In the genomic region with DNA sequence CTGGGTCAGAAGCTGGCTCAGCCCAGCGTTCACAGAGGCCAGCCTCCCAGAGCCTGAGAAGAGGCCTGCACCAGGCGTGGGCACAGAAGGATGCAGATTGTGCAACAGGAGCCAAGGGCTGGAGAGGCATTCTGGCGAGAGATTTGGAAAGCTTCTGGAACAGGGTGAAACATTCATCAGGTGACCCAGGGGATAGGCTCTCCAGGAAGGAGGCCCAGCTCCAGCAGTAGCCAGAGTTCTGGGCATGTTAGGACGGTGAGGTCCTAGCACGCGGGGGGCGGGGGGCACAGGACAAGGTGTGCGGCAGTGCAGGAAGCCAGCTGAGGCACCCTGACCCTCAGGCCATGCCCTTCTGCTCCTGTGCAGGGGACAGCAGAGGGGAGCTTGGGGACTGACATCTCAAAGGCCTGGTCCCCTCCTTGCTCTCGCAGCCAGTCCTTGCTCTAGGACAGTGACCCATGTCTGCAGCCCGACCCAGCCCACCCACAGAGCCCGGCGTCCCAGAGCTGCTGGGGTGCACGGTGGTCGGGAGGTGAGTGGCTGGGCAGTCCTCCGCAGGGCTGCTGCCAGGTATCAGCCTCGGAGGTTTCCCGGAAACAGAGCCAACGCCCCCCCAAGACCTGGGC, we compare ENCODE assay signal across 1 cellular context.
TF ChIP-seq lines count a peak whose summit lies in the region.

No MANE protein-coding gene starts in this region.

TF ChIP-seq in HepG2, 621 proteins besides CTCF, POLR2A, EP300 and RAD21 (continued from another document):
- TF ChIP-seq, protein P1, sequence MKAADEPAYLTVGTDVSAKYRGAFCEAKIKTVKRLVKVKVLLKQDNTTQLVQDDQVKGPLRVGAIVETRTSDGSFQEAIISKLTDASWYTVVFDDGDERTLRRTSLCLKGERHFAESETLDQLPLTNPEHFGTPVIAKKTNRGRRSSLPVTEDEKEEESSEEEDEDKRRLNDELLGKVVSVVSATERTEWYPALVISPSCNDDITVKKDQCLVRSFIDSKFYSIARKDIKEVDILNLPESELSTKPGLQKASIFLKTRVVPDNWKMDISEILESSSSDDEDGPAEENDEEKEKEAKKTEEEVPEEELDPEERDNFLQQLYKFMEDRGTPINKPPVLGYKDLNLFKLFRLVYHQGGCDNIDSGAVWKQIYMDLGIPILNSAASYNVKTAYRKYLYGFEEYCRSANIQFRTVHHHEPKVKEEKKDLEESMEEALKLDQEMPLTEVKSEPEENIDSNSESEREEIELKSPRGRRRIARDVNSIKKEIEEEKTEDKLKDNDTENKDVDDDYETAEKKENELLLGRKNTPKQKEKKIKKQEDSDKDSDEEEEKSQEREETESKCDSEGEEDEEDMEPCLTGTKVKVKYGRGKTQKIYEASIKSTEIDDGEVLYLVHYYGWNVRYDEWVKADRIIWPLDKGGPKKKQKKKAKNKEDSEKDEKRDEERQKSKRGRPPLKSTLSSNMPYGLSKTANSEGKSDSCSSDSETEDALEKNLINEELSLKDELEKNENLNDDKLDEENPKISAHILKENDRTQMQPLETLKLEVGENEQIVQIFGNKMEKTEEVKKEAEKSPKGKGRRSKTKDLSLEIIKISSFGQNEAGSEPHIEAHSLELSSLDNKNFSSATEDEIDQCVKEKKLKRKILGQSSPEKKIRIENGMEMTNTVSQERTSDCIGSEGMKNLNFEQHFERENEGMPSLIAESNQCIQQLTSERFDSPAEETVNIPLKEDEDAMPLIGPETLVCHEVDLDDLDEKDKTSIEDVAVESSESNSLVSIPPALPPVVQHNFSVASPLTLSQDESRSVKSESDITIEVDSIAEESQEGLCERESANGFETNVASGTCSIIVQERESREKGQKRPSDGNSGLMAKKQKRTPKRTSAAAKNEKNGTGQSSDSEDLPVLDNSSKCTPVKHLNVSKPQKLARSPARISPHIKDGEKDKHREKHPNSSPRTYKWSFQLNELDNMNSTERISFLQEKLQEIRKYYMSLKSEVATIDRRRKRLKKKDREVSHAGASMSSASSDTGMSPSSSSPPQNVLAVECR (CRISPR knock-in tag; IDR thresholded peaks at IDR 0.05; ENCODE audit: borderline replicate concordance): no peak
- TF ChIP-seq CHD4 (IDR thresholded peaks at IDR 0.05; ENCODE audit: borderline replicate concordance, low read length) (no peak), ZSCAN29 (CRISPR knock-in tag; conservative IDR thresholded peaks at IDR 0.05) (0 out of 2 replicates have a peak, but pooled peaks have one; percentile 30), YY1 (IDR thresholded peaks at IDR 0.05; ENCODE audit: insufficient read depth, insufficient replicate concordance, low read depth, low read length) (no peak), ZNF703 (CRISPR knock-in tag; IDR thresholded peaks at IDR 0.05; ENCODE audit: borderline replicate concordance) (no peak), ZFP62 (CRISPR knock-in tag; IDR thresholded peaks at IDR 0.05) (no peak), RFX1 (IDR thresholded peaks at IDR 0.05) (no peak), ZNF253 (CRISPR knock-in tag; IDR thresholded peaks at IDR 0.05; ENCODE audit: borderline replicate concordance) (no peak; the same call in 1 of the 2 replicates), PHF21A (CRISPR knock-in tag; IDR thresholded peaks at IDR 0.05) (no peak), ASH2L (IDR thresholded peaks at IDR 0.05; ENCODE audit: insufficient read length, low read depth, low read length) (no peak), ZSCAN21 (CRISPR knock-in tag; IDR thresholded peaks at IDR 0.05; ENCODE audit: borderline replicate concordance) (no peak), TGIF2 (CRISPR knock-in tag; IDR thresholded peaks at IDR 0.05) (no peak), GATAD1 (CRISPR knock-in tag; IDR thresholded peaks at IDR 0.05) (no peak), ZNF180 (CRISPR knock-in tag; IDR thresholded peaks at IDR 0.05; ENCODE audit: borderline replicate concordance, low read depth) (no peak), ZNF264 (CRISPR knock-in tag; IDR thresholded peaks at IDR 0.05) (no peak), SCMH1 (CRISPR knock-in tag; IDR thresholded peaks at IDR 0.05; ENCODE audit: borderline replicate concordance) (no peak), SP5 (CRISPR knock-in tag; IDR thresholded peaks at IDR 0.05; ENCODE audit: borderline replicate concordance, low read depth) (no peak)
- TF ChIP-seq, protein P2, sequence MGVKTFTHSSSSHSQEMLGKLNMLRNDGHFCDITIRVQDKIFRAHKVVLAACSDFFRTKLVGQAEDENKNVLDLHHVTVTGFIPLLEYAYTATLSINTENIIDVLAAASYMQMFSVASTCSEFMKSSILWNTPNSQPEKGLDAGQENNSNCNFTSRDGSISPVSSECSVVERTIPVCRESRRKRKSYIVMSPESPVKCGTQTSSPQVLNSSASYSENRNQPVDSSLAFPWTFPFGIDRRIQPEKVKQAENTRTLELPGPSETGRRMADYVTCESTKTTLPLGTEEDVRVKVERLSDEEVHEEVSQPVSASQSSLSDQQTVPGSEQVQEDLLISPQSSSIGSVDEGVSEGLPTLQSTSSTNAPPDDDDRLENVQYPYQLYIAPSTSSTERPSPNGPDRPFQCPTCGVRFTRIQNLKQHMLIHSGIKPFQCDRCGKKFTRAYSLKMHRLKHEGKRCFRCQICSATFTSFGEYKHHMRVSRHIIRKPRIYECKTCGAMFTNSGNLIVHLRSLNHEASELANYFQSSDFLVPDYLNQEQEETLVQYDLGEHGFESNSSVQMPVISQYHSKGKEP (CRISPR knock-in tag; IDR thresholded peaks at IDR 0.05): no peak
- TF ChIP-seq, protein P3, sequence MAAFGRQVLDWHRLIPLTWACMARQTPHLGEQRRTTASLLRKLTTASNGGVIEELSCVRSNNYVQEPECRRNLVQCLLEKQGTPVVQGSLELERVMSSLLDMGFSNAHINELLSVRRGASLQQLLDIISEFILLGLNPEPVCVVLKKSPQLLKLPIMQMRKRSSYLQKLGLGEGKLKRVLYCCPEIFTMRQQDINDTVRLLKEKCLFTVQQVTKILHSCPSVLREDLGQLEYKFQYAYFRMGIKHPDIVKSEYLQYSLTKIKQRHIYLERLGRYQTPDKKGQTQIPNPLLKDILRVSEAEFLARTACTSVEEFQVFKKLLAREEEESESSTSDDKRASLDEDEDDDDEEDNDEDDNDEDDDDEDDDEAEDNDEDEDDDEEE (CRISPR knock-in tag; IDR thresholded peaks at IDR 0.05): no peak
- TF ChIP-seq, protein P4, sequence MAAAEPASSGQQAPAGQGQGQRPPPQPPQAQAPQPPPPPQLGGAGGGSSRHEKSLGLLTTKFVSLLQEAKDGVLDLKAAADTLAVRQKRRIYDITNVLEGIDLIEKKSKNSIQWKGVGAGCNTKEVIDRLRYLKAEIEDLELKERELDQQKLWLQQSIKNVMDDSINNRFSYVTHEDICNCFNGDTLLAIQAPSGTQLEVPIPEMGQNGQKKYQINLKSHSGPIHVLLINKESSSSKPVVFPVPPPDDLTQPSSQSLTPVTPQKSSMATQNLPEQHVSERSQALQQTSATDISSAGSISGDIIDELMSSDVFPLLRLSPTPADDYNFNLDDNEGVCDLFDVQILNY (CRISPR knock-in tag; conservative IDR thresholded peaks at IDR 0.05): no peak
- TF ChIP-seq, protein P5, sequence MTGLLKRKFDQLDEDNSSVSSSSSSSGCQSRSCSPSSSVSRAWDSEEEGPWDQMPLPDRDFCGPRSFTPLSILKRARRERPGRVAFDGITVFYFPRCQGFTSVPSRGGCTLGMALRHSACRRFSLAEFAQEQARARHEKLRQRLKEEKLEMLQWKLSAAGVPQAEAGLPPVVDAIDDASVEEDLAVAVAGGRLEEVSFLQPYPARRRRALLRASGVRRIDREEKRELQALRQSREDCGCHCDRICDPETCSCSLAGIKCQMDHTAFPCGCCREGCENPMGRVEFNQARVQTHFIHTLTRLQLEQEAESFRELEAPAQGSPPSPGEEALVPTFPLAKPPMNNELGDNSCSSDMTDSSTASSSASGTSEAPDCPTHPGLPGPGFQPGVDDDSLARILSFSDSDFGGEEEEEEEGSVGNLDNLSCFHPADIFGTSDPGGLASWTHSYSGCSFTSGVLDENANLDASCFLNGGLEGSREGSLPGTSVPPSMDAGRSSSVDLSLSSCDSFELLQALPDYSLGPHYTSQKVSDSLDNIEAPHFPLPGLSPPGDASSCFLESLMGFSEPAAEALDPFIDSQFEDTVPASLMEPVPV (CRISPR knock-in tag; IDR thresholded peaks at IDR 0.05): no peak
- TF ChIP-seq, protein P6, sequence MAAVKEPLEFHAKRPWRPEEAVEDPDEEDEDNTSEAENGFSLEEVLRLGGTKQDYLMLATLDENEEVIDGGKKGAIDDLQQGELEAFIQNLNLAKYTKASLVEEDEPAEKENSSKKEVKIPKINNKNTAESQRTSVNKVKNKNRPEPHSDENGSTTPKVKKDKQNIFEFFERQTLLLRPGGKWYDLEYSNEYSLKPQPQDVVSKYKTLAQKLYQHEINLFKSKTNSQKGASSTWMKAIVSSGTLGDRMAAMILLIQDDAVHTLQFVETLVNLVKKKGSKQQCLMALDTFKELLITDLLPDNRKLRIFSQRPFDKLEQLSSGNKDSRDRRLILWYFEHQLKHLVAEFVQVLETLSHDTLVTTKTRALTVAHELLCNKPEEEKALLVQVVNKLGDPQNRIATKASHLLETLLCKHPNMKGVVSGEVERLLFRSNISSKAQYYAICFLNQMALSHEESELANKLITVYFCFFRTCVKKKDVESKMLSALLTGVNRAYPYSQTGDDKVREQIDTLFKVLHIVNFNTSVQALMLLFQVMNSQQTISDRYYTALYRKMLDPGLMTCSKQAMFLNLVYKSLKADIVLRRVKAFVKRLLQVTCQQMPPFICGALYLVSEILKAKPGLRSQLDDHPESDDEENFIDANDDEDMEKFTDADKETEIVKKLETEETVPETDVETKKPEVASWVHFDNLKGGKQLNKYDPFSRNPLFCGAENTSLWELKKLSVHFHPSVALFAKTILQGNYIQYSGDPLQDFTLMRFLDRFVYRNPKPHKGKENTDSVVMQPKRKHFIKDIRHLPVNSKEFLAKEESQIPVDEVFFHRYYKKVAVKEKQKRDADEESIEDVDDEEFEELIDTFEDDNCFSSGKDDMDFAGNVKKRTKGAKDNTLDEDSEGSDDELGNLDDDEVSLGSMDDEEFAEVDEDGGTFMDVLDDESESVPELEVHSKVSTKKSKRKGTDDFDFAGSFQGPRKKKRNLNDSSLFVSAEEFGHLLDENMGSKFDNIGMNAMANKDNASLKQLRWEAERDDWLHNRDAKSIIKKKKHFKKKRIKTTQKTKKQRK (IDR thresholded peaks at IDR 0.05; ENCODE audit: low read length): no peak
